Comparison of ENCODE assay signal across 13 cellular contexts in the genomic region with DNA sequence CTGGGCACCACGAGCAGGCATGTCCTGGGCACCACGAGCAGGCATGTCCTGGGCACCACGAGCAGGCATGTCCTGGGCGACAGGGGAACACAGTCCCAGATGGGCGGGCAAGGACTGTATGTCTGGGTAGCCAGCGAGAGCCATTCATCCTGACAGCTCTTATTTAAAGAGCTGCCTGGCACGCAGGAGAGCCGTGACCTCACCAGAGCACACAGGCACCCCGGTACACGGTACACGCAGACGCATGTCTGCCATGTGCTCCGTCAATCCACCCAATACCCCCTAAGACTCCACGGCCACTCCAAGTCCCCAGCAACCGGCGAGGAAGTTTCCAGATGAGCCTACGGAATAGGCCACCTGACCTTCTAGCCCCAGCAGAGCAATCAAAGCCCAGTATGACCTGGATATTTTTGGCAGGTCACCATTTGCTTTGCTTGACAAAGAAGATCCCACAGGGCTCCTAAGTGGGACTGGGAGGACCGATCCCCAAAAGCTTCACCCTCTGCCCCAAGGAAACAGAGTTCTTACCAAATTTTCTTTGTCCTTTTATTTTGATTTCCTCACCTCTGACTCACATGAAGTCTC.
"Had no signal": no experiment of that assay in that cellular context is flagged by ENCODE, and none has a peak within 500 bp of the region (broad histone marks: within the 10 kb centered on the region; RNA-seq: fewer than 3 reads in every experiment).

No MANE protein-coding gene starts in this region.

- FAIRE-seq: kidney had no signal

- DNase-seq: activated T-cell treated with anti-CD3 and anti-CD28 coated beads, Interleukin-2, amount 50 U/mL, for 1 hour; amygdala; foreskin melanocyte; kidney; naive thymus-derived CD8-positive, alpha-beta T cell; occipital lobe; stimulated activated CD4-positive, alpha-beta T cell treated with anti-CD3 and anti-CD28 coated beads, Interleukin-15, amount 100 ng/mL, for 24 hours; stimulated activated CD4-positive, alpha-beta T cell treated with anti-CD3 and anti-CD28 coated beads, Interleukin-4, amount 100 ng/mL, for 24 hours; stomach; T-helper 2 cell had no signal

- H3K36me3 ChIP-seq: vagina had no signal

- H3K27me3 ChIP-seq: stomach, vagina had no signal

- H3K4me3 ChIP-seq: stomach, vagina had no signal

- H3K27ac ChIP-seq: vagina had no signal

- H3K9me3 ChIP-seq: stomach, vagina had no signal

- ATAC-seq: activated CD4-positive, CD25-positive, alpha-beta regulatory T cell treated with anti-CD3 and anti-CD28 coated beads, Interleukin-2, amount 50 U/mL, for 24 hours; activated naive CD4-positive, alpha-beta T cell treated with anti-CD3 and anti-CD28 coated beads, Interleukin-2, amount 50 U/mL, for 72 hours; naive thymus-derived CD8-positive, alpha-beta T cell had no signal
